8 cellular contexts compared by ENCODE assay signal in genomic region chr11:90134420-90135003, GRCh38. TPM values are rescaled to one million over a fixed set of nuclear protein-coding genes. Genes with fewer than 3 reads are reported as not detected.
DNase-seq lines count a peak whose midpoint lies in the region; ATAC-seq, FAIRE-seq and TF ChIP-seq lines count a peak whose summit lies in the region.

TSS of gene NAALAD2 (plus strand) at chr11:90134663. CDS start at chr11:90134759, 96 bp downstream.

- no peak for TF ChIP-seq CTCF in bronchial epithelial cell (IDR thresholded peaks at IDR 0.05; ENCODE audit: insufficient read depth, low read length, severe bottlenecking)

- peak; percentile 74 for DNase-seq in D341Med (ENCODE audit: low spot score)
- DNase-seq in M059J (ENCODE audit: low read depth), result peak; percentile 16
- no peak for DNase-seq in bronchial epithelial cell (ENCODE audit: low read depth)
- peak; percentile 59 for DNase-seq in inferior parietal cortex (ENCODE audit: extremely low spot score)
- DNase-seq in NCI-H1105 treated with DMSO at 0.1 percent for 48 hours (lab: John Stamatoyannopoulos, UW), result no peak

- H3K4me3 ChIP-seq in bronchial epithelial cell (ENCODE audit: low read depth, low read length), result peak within 1 kb of the TSS; percentile 24
- H3K4me3 ChIP-seq in skin epidermis, result peak within 1 kb of the TSS; percentile 22 to 44 (median 27)

- peaks cover 9% of the 10 kb centered on the region for H3K27me3 ChIP-seq in bronchial epithelial cell (ENCODE audit: control insufficient read depth, insufficient read depth, low read length)

- H3K36me3 ChIP-seq in bronchial epithelial cell (ENCODE audit: control insufficient read depth, insufficient read depth, low read length), result no peaks in the 10 kb centered on the region

- ATAC-seq in GM21390 (IDR thresholded peaks at IDR 0.05; ENCODE audit: unreplicated experiment) (peak; percentile 51), GM19455 (IDR thresholded peaks at IDR 0.05; ENCODE audit: unreplicated experiment) (no peak)

- H3K27ac ChIP-seq in skin epidermis, result peak within 1 kb of the TSS in 4 of 21 experiments; percentile 2 to 39 (median 22)

- FAIRE-seq in bronchial epithelial cell (lab: Jason Lieb, UNC), result no peak

RNA-seq across cellular contexts. Expression of gene NAALAD2, which starts in this region (rescaled TPM):
- total RNA-seq in M059J (2014; rRNA removed; shearing (Covaris generic)), result 0.15 TPM in 1 of 2 replicates, not detected in the other
- total RNA-seq in bronchial epithelial cell, result not detected in 2 replicates

Comparison
In these comparisons a context has a peak if more than half of its experiments do, and no peak if none do; other contexts are left out.
1. Peak in DNase-seq in M059J; RNA of the gene not detected or under 1 TPM.
2. DNase-seq: peak in D341Med (single experiment) and inferior parietal cortex (single experiment); none in bronchial epithelial cell (single experiment) and NCI-H1105 treated with DMSO at 0.1 percent for 48 hours (single experiment).